Comparison of ENCODE assay signal across 14 cellular contexts in the genomic region with DNA sequence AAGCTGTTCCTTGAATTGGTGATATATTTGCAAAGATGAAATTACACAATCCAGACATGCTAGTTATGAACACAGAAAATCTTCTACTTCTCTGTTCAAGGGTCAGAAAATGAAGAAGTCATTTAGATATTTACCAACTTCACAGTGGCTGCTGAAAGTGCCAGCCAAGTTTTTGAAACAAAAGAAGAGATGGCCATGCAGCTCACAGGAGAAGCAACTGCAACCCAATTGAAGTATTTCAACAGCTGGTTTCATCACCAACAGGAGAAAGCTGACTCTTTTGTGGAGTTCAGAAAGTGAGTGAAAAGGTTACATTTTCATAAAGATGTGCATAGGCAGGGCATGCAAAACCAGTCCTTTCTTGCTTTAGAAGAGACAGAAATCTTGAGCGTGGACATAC.
DNase-seq lines count a peak whose midpoint lies in the region; ATAC-seq, FAIRE-seq and TF ChIP-seq lines count a peak whose summit lies in the region.
"Had no signal": no experiment of that assay in that cellular context is flagged by ENCODE, and none has a peak within 500 bp of the region (broad histone marks: within the 10 kb centered on the region; RNA-seq: fewer than 3 reads in every experiment).

No MANE protein-coding gene starts in this region.

- no peak for DNase-seq in activated T-helper 2 cell treated with anti-CD3 and anti-CD28 coated beads, Interferon-gamma antibody, Interleukin-2, Interleukin-4, amounts not matched to agents 10 μg/mL and 5 μg/mL and 100 μg/mL, durations not matched to agents 14 hours and 24 hours and 36 hours (ENCODE audit: low spot score)
- DNase-seq in kidney, result no peak
- DNase-seq in putamen (ENCODE audit: low spot score), result no peak
- no peak for DNase-seq in prostate gland (ENCODE audit: low spot score)
- DNase-seq in endodermal cell, result no peak
- DNase-seq: activated CD4-positive, CD25-positive, alpha-beta regulatory T cell; activated naive CD8-positive, alpha-beta T cell treated with anti-CD3 and anti-CD28 coated beads, Interleukin-2, amount 10 ng/mL, durations not matched to agents 7 days and 5 days; CD4-positive, alpha-beta T cell; effector CD4-positive, alpha-beta T cell; NCI-H1105 had no signal

- H3K9me3 ChIP-seq in kidney (ENCODE audit: control insufficient read depth in 1 of 2, low read length in 2 of 2), result no peaks in the 10 kb centered on the region
- H3K9me3 ChIP-seq in prostate gland, result no peaks in the 10 kb centered on the region
- no peaks in the 10 kb centered on the region for H3K9me3 ChIP-seq in endodermal cell (ENCODE audit: control insufficient read depth, low read length)
- H3K9me3 ChIP-seq: thoracic aorta had no signal

- WGBS in prostate gland, result 56% methylated on average over 1 of the region's 1 CpG
- 98 to 100% methylated on average over 1 of the region's 1 CpG for WGBS in endodermal cell (ENCODE audit: insufficient coverage in 1 of 2, insufficient read length in 1 of 2), 2 experiments

- H3K27ac ChIP-seq in kidney (ENCODE audit: low read depth in 2 of 2, low read length in 2 of 2), result no peak overlapping the region
- H3K27ac ChIP-seq in prostate gland, result no peak overlapping the region
- no peak overlapping the region for H3K27ac ChIP-seq in endodermal cell (ENCODE audit: low read depth, low read length)
- H3K27ac ChIP-seq: thoracic aorta had no signal

- no peak for TF ChIP-seq CTCF in kidney (IDR thresholded peaks at IDR 0.05; ENCODE audit: borderline replicate concordance, extremely low read depth, insufficient read depth)
- no peak for TF ChIP-seq CTCF in prostate gland (IDR thresholded peaks at IDR 0.05)
- no peak for TF ChIP-seq CTCF in endodermal cell (conservative IDR thresholded peaks at IDR 0.05)

- H3K9me3 Mint-ChIP-seq in activated T-helper 2 cell treated with anti-CD3 and anti-CD28 coated beads, Interferon-gamma antibody, Interleukin-2, Interleukin-4, amounts not matched to agents 10 μg/mL and 5 μg/mL and 100 μg/mL, durations not matched to agents 14 hours and 24 hours and 36 hours, result no peaks in the 10 kb centered on the region
- no peaks in the 10 kb centered on the region for H3K9me3 Mint-ChIP-seq in endodermal cell
- H3K9me3 Mint-ChIP-seq: CD4-positive, alpha-beta T cell had no signal

- H3K36me3 Mint-ChIP-seq in activated T-helper 2 cell treated with anti-CD3 and anti-CD28 coated beads, Interferon-gamma antibody, Interleukin-2, Interleukin-4, amounts not matched to agents 10 μg/mL and 5 μg/mL and 100 μg/mL, durations not matched to agents 14 hours and 24 hours and 36 hours (ENCODE audit: low read depth), result no peaks in the 10 kb centered on the region
- no peaks in the 10 kb centered on the region for H3K36me3 Mint-ChIP-seq in endodermal cell (ENCODE audit: low read depth)
- H3K36me3 Mint-ChIP-seq: activated naive CD8-positive, alpha-beta T cell treated with anti-CD3 and anti-CD28 coated beads, Interleukin-2, amount 10 ng/mL, durations not matched to agents 7 days and 5 days had no signal

- peak overlapping the region; percentile 60 for H3K27ac Mint-ChIP-seq in activated T-helper 2 cell treated with anti-CD3 and anti-CD28 coated beads, Interferon-gamma antibody, Interleukin-2, Interleukin-4, amounts not matched to agents 10 μg/mL and 5 μg/mL and 100 μg/mL, durations not matched to agents 14 hours and 24 hours and 36 hours
- H3K27ac Mint-ChIP-seq in endodermal cell, result no peak overlapping the region
- H3K27ac Mint-ChIP-seq: activated naive CD8-positive, alpha-beta T cell treated with anti-CD3 and anti-CD28 coated beads, Interleukin-2, amount 10 ng/mL, durations not matched to agents 7 days and 5 days; CD4-positive, alpha-beta T cell had no signal

- intact Hi-C loops in activated T-helper 2 cell treated with anti-CD3 and anti-CD28 coated beads, Interferon-gamma antibody, Interleukin-2, Interleukin-4, amounts not matched to agents 10 μg/mL and 5 μg/mL and 100 μg/mL, durations not matched to agents 14 hours and 24 hours and 36 hours (cut with micrococcal nuclease), result no loop called here
- intact Hi-C loops in kidney (cut with DNase I) (no loop called here), prostate gland (cut with DNase I) (no loop called here)

- H3K9ac ChIP-seq in kidney (ENCODE audit: low read length in 2 of 2) (no peak overlapping the region), endodermal cell (ENCODE audit: extremely low read depth, low read length, poor library complexity, severe bottlenecking) (no peak overlapping the region)

- H3K36me3 ChIP-seq in kidney (ENCODE audit: control insufficient read depth in 1 of 2, insufficient read depth in 2 of 2, low read length in 2 of 2), result no peaks in the 10 kb centered on the region
- no peaks in the 10 kb centered on the region for H3K36me3 ChIP-seq in prostate gland
- H3K36me3 ChIP-seq in endodermal cell (ENCODE audit: control insufficient read depth, insufficient read depth, low read length), result no peaks in the 10 kb centered on the region
- H3K36me3 ChIP-seq: thoracic aorta had no signal

- peaks cover 7% of the 10 kb centered on the region for H3K27me3 Mint-ChIP-seq in activated T-helper 2 cell treated with anti-CD3 and anti-CD28 coated beads, Interferon-gamma antibody, Interleukin-2, Interleukin-4, amounts not matched to agents 10 μg/mL and 5 μg/mL and 100 μg/mL, durations not matched to agents 14 hours and 24 hours and 36 hours (ENCODE audit: low read depth)
- H3K27me3 Mint-ChIP-seq in endodermal cell (ENCODE audit: insufficient read depth), result no peaks in the 10 kb centered on the region
- H3K27me3 Mint-ChIP-seq: CD4-positive, alpha-beta T cell had no signal

- H3K4me1 Mint-ChIP-seq in activated T-helper 2 cell treated with anti-CD3 and anti-CD28 coated beads, Interferon-gamma antibody, Interleukin-2, Interleukin-4, amounts not matched to agents 10 μg/mL and 5 μg/mL and 100 μg/mL, durations not matched to agents 14 hours and 24 hours and 36 hours (ENCODE audit: low read depth), result peaks cover 12% of the 10 kb centered on the region
- H3K4me1 Mint-ChIP-seq in endodermal cell, result no peaks in the 10 kb centered on the region
- H3K4me1 Mint-ChIP-seq: activated naive CD8-positive, alpha-beta T cell treated with anti-CD3 and anti-CD28 coated beads, Interleukin-2, amount 10 ng/mL, durations not matched to agents 7 days and 5 days had no signal

- H3K27me3 ChIP-seq in prostate gland (replicated peaks; ENCODE audit: insufficient read depth) (no peaks in the 10 kb centered on the region), endodermal cell (ENCODE audit: control insufficient read depth, insufficient read depth, low read length, poor library complexity, severe bottlenecking) (no peaks in the 10 kb centered on the region)

- TF ChIP-seq POLR2A in prostate gland (IDR thresholded peaks at IDR 0.05), result no peak

- H3K4me1 ChIP-seq in kidney (ENCODE audit: control insufficient read depth in 1 of 2, insufficient read depth in 1 of 2, low read depth in 1 of 2, low read length in 2 of 2) (no peaks in the 10 kb centered on the region), prostate gland (replicated peaks) (no peaks in the 10 kb centered on the region), endodermal cell (ENCODE audit: control insufficient read depth, insufficient read depth, low read length) (no peaks in the 10 kb centered on the region)

- H3K4me3 Mint-ChIP-seq in activated T-helper 2 cell treated with anti-CD3 and anti-CD28 coated beads, Interferon-gamma antibody, Interleukin-2, Interleukin-4, amounts not matched to agents 10 μg/mL and 5 μg/mL and 100 μg/mL, durations not matched to agents 14 hours and 24 hours and 36 hours (ENCODE audit: low read depth), result no peak overlapping the region
- H3K4me3 Mint-ChIP-seq in endodermal cell, result no peak overlapping the region
- H3K4me3 Mint-ChIP-seq: activated naive CD8-positive, alpha-beta T cell treated with anti-CD3 and anti-CD28 coated beads, Interleukin-2, amount 10 ng/mL, durations not matched to agents 7 days and 5 days; CD4-positive, alpha-beta T cell had no signal

- H3K4me3 ChIP-seq in kidney (ENCODE audit: low read length in 2 of 2) (no peak overlapping the region), prostate gland (no peak overlapping the region), endodermal cell (ENCODE audit: low read length) (no peak overlapping the region)
- H3K4me3 ChIP-seq: thoracic aorta had no signal

- peak; percentile 80 for ATAC-seq in GM18498 (IDR thresholded peaks at IDR 0.05; ENCODE audit: unreplicated experiment)
- peak; percentile 76 for ATAC-seq in GM21390 (IDR thresholded peaks at IDR 0.05; ENCODE audit: unreplicated experiment)
- ATAC-seq in HG03159 (IDR thresholded peaks at IDR 0.05; ENCODE audit: unreplicated experiment), result peak; percentile 61

- no peak for FAIRE-seq in kidney (lab: Jason Lieb, UNC)
